Comparison of ENCODE assay signal across 2 cellular contexts in genomic region chr3:122912772-122913538, GRCh38.
TF ChIP-seq lines count a peak whose summit lies in the region.

No MANE protein-coding gene starts in this region.

TF ChIP-seq in GM23338, 12 proteins besides CTCF, POLR2A, EP300 and RAD21 (continued from another document):
- TF ChIP-seq ZNF462 (CRISPR knock-in tag; IDR thresholded peaks at IDR 0.05) (no peak), EZH2 (IDR thresholded peaks at IDR 0.05; ENCODE audit: low read depth, unreplicated experiment) (no peak), REST (IDR thresholded peaks at IDR 0.05; ENCODE audit: unreplicated experiment) (no peak), JUNB (IDR thresholded peaks at IDR 0.05; ENCODE audit: unreplicated experiment) (no peak), ETS1 (IDR thresholded peaks at IDR 0.05) (no peak), STAT1 (IDR thresholded peaks at IDR 0.05; ENCODE audit: unreplicated experiment) (no peak), CREB1 (CRISPR knock-in tag; IDR thresholded peaks at IDR 0.05; ENCODE audit: low read depth) (no peak)

TF ChIP-seq in WTC11, 78 proteins besides CTCF, POLR2A, EP300 and RAD21 (continued from another document):
- TF ChIP-seq MYBL2 (CRISPR knock-in tag; IDR thresholded peaks at IDR 0.05) (no peak), SMAD3 (CRISPR knock-in tag; IDR thresholded peaks at IDR 0.05; ENCODE audit: borderline replicate concordance) (no peak), ARID4B (CRISPR knock-in tag; IDR thresholded peaks at IDR 0.05; ENCODE audit: borderline replicate concordance) (no peak), ZNF396 (CRISPR knock-in tag; IDR thresholded peaks at IDR 0.05; ENCODE audit: borderline replicate concordance) (no peak), ELF4 (CRISPR knock-in tag; IDR thresholded peaks at IDR 0.05; ENCODE audit: low read depth) (no peak), ZBTB21 (CRISPR knock-in tag; IDR thresholded peaks at IDR 0.05; ENCODE audit: borderline replicate concordance) (no peak), ATF2 (CRISPR knock-in tag; IDR thresholded peaks at IDR 0.05; ENCODE audit: borderline replicate concordance, low read depth) (no peak), E2F1 (CRISPR knock-in tag; IDR thresholded peaks at IDR 0.05) (no peak), ATF6 (CRISPR knock-in tag; IDR thresholded peaks at IDR 0.05) (no peak), ZNF263 (CRISPR knock-in tag; IDR thresholded peaks at IDR 0.05; ENCODE audit: low read depth) (no peak)
